Comparison of ENCODE assay signal across 18 cellular contexts in the genomic region with DNA sequence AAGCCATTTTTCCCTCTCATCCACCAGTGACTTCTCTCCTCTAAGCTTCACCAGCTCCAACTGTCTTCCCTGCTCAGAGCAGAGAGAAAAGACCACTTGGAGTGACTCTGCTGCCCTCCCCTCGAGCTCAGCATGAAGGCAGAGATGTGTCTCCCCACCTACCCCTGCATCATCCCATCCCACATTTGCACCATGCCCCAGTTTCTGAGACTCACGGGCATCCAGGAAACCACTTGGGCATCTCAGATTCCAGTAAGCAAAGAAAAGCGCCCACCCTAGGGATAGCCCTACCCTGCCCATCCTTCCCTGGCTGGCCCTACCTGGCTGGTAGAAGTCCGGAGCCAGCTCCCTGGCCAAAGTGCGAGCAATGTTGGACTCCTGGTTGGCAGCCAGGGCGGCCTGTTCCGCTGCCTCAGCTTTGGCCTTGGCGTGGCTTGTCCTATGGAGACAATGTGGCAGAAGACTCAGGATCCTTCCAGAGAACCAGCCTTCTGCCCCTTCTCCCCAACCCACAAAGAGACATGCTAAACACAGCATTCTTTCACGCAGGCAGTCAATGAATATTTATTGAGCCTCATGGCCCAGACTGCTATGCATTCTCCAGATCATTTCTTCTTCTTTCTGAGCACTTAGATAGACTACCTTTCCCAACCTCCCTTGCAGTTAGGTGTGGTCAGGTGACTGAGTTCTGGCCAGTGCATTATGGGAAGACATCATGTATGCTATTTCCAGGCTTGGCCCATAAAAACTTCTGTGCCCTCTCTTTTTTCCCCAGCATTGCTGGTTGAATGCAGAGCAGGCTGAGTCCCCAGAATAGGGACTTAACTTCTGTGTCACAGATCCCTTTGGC.
DNase-seq lines count a peak whose midpoint lies in the region; ATAC-seq, FAIRE-seq and TF ChIP-seq lines count a peak whose summit lies in the region.
"Had no signal": no experiment of that assay in that cellular context is flagged by ENCODE, and none has a peak within 500 bp of the region (broad histone marks: within the 10 kb centered on the region; RNA-seq: fewer than 3 reads in every experiment).

No MANE protein-coding gene starts in this region.

- H3K18ac ChIP-seq in neuronal stem cell (ENCODE audit: low read length) = no peak overlapping the region

- H3K4me1 Mint-ChIP-seq in endodermal cell = peaks cover 6% of the 10 kb centered on the region
- H3K4me1 Mint-ChIP-seq in activated naive CD8-positive, alpha-beta T cell treated with anti-CD3 and anti-CD28 coated beads, Interleukin-2, amount 50 U/mL, for 24 hours = peaks cover 6% of the 10 kb centered on the region

- FAIRE-seq in RCC 7860 (lab: Jason Lieb, UNC) = no peak
- FAIRE-seq: GM19239 had no signal

- H3K27ac ChIP-seq in BLaER1 treated with 17β-estradiol and CSF1 and Interleukin-3, amounts not matched to agents 10 nM and 100 nM = peak overlapping the region in 5 of 11 experiments; percentile 47 to 62 (median 52); a peak in 6 of 22 replicates
- H3K27ac ChIP-seq in endodermal cell (ENCODE audit: low read depth, low read length) (no peak overlapping the region), neuronal stem cell (replicated peaks; ENCODE audit: low read length) (no peak overlapping the region)
- H3K27ac ChIP-seq: C4-2B, SJCRH30 had no signal

- no peaks in the 10 kb centered on the region for H3K79me1 ChIP-seq in neuronal stem cell (ENCODE audit: low read depth, low read length)

- peaks cover 5 to 48% (median 34%) of the 10 kb centered on the region in 10 experiments; a peak in 18 of 20 replicates for H3K4me1 ChIP-seq in BLaER1 treated with 17β-estradiol and CSF1 and Interleukin-3, amounts not matched to agents 10 nM and 100 nM
- H3K4me1 ChIP-seq in endodermal cell (ENCODE audit: control insufficient read depth, insufficient read depth, low read length) (no peaks in the 10 kb centered on the region), neuronal stem cell (ENCODE audit: control insufficient read depth in 2 of 2, insufficient read depth in 1 of 2, low read depth in 1 of 2, low read length in 2 of 2) (peaks cover 0 to 1% of the 10 kb centered on the region in 2 donors)
- H3K4me1 ChIP-seq: HAP-1, SJCRH30 had no signal

- peaks cover 0 to 16% (median 0%) of the 10 kb centered on the region in 11 experiments; a peak in 2 of 22 replicates for H3K36me3 ChIP-seq in BLaER1 treated with 17β-estradiol and CSF1 and Interleukin-3, amounts not matched to agents 10 nM and 100 nM
- H3K36me3 ChIP-seq in endodermal cell (ENCODE audit: control insufficient read depth, insufficient read depth, low read length) = no peaks in the 10 kb centered on the region
- no peaks in the 10 kb centered on the region for H3K36me3 ChIP-seq in neuronal stem cell (replicated peaks in 1 of 2; ENCODE audit: control insufficient read depth in 2 of 2, insufficient read depth in 2 of 2, low read length in 2 of 2)
- H3K36me3 ChIP-seq: HAP-1, SJCRH30 had no signal

- TF ChIP-seq EP300 in Ishikawa (IDR thresholded peaks at IDR 0.05; ENCODE audit: borderline replicate concordance) = no peak

- DNase-seq in endodermal cell = peak; percentile 38
- DNase-seq in neuronal stem cell (ENCODE audit: low spot score) = no peak
- DNase-seq in activated CD4-positive, alpha-beta T cell treated with anti-CD3 and anti-CD28 coated beads for 4 hours = no peak
- DNase-seq in RCC 7860 (ENCODE audit: low spot score) = no peak
- no peak for DNase-seq in activated naive CD8-positive, alpha-beta T cell treated with anti-CD3 and anti-CD28 coated beads, Interleukin-2, amount 50 U/mL, for 24 hours
- DNase-seq: NCI-H1417 treated with DMSO at 0.1 percent for 48 hours, NCI-H1930, NCI-H2171, NCI-H748 treated with DMSO at 0.1 percent for 48 hours, OCI-M1, RPMI8226, SJCRH30 had no signal

- no peak overlapping the region for H3K4ac ChIP-seq in neuronal stem cell (ENCODE audit: low read length)

- no peak overlapping the region for H3K4me3 ChIP-seq in BLaER1 treated with 17β-estradiol and CSF1 and Interleukin-3, amounts not matched to agents 10 nM and 100 nM
- H3K4me3 ChIP-seq in endodermal cell (ENCODE audit: low read length) (no peak overlapping the region), neuronal stem cell (ENCODE audit: low read length in 2 of 2) (no peak overlapping the region)
- H3K4me3 ChIP-seq: HAP-1, SJCRH30 had no signal

- H3K27ac Mint-ChIP-seq in endodermal cell = no peak overlapping the region
- no peak overlapping the region for H3K27ac Mint-ChIP-seq in activated naive CD8-positive, alpha-beta T cell treated with anti-CD3 and anti-CD28 coated beads, Interleukin-2, amount 50 U/mL, for 24 hours

- peak overlapping the region in 8 of 11 experiments; percentile 30 to 81 (median 70); a peak in 13 of 22 replicates for H3K4me2 ChIP-seq in BLaER1 treated with 17β-estradiol and CSF1 and Interleukin-3, amounts not matched to agents 10 nM and 100 nM
- no peak overlapping the region for H3K4me2 ChIP-seq in neuronal stem cell (ENCODE audit: insufficient read depth, low read length, poor library complexity, severe bottlenecking)

- H2BK12ac ChIP-seq in neuronal stem cell (ENCODE audit: low read length) = no peak overlapping the region

- H4K8ac ChIP-seq in neuronal stem cell (ENCODE audit: low read depth, low read length) = no peak overlapping the region

- H3K4me3 Mint-ChIP-seq in endodermal cell = no peak overlapping the region
- no peak overlapping the region for H3K4me3 Mint-ChIP-seq in activated naive CD8-positive, alpha-beta T cell treated with anti-CD3 and anti-CD28 coated beads, Interleukin-2, amount 50 U/mL, for 24 hours

- H3K23ac ChIP-seq in neuronal stem cell (ENCODE audit: low read depth, low read length, poor library complexity) = no peak overlapping the region

- WGBS in endodermal cell (ENCODE audit: insufficient coverage in 1 of 2, insufficient read length in 1 of 2), 2 experiments = 94 to 97% methylated on average over 5 to 9 of the region's 9 CpGs
- no CpG with 5 or more reads among the region's 9 CpGs for WGBS in neuronal stem cell (ENCODE audit: extremely low coverage in 2 of 2, insufficient read length in 2 of 2, insufficient replicate concordance in 1 of 2), 2 donors

- H4K91ac ChIP-seq in neuronal stem cell (ENCODE audit: low read depth, low read length, poor library complexity) = no peak overlapping the region

- peaks cover 13% of the 10 kb centered on the region for H3K27me3 Mint-ChIP-seq in endodermal cell (ENCODE audit: insufficient read depth)
- peaks cover 34% of the 10 kb centered on the region for H3K27me3 Mint-ChIP-seq in activated naive CD8-positive, alpha-beta T cell treated with anti-CD3 and anti-CD28 coated beads, Interleukin-2, amount 50 U/mL, for 24 hours

- H3K36me3 Mint-ChIP-seq in endodermal cell (ENCODE audit: low read depth) = no peaks in the 10 kb centered on the region
- no peaks in the 10 kb centered on the region for H3K36me3 Mint-ChIP-seq in activated naive CD8-positive, alpha-beta T cell treated with anti-CD3 and anti-CD28 coated beads, Interleukin-2, amount 50 U/mL, for 24 hours (ENCODE audit: low read depth)

- no peak overlapping the region for H2BK120ac ChIP-seq in neuronal stem cell (ENCODE audit: low read depth, low read length)

- H4K20me1 ChIP-seq in BLaER1 treated with 17β-estradiol and CSF1 and Interleukin-3, amounts not matched to agents 10 nM and 100 nM = no peaks in the 10 kb centered on the region

- no peak overlapping the region for H3K9ac ChIP-seq in BLaER1 treated with 17β-estradiol and CSF1 and Interleukin-3, amounts not matched to agents 10 nM and 100 nM
- H3K9ac ChIP-seq in endodermal cell (ENCODE audit: extremely low read depth, low read length, poor library complexity, severe bottlenecking) = no peak overlapping the region
- no peak overlapping the region for H3K9ac ChIP-seq in neuronal stem cell (ENCODE audit: low read depth, low read length, poor library complexity)

- H3K27me3 ChIP-seq in BLaER1 treated with 17β-estradiol and CSF1 and Interleukin-3, amounts not matched to agents 10 nM and 100 nM = peaks cover 6 to 14% (median 10%) of the 10 kb centered on the region in 11 experiments; a peak in 19 of 22 replicates
- no peaks in the 10 kb centered on the region for H3K27me3 ChIP-seq in endodermal cell (ENCODE audit: control insufficient read depth, insufficient read depth, low read length, poor library complexity, severe bottlenecking)
- H3K27me3 ChIP-seq in neuronal stem cell (ENCODE audit: control insufficient read depth in 3 of 3, insufficient read depth in 3 of 3, low read depth in 1 of 3, low read length in 3 of 3) = peaks cover 0 to 17% (median 0%) of the 10 kb centered on the region in 3 experiments
- H3K27me3 ChIP-seq: SJCRH30 had no signal

- no peak for ATAC-seq in GM19467 (IDR thresholded peaks at IDR 0.05; ENCODE audit: unreplicated experiment)
- no peak for ATAC-seq in activated naive CD8-positive, alpha-beta T cell treated with anti-CD3 and anti-CD28 coated beads, Interleukin-2, amount 50 U/mL, for 24 hours

- no peak overlapping the region for H3K14ac ChIP-seq in neuronal stem cell (ENCODE audit: low read length)

- H3K9me3 Mint-ChIP-seq in endodermal cell = no peaks in the 10 kb centered on the region
- no peaks in the 10 kb centered on the region for H3K9me3 Mint-ChIP-seq in activated naive CD8-positive, alpha-beta T cell treated with anti-CD3 and anti-CD28 coated beads, Interleukin-2, amount 50 U/mL, for 24 hours

- no peak overlapping the region for H2AK5ac ChIP-seq in neuronal stem cell (ENCODE audit: low read depth, low read length)

- H2BK15ac ChIP-seq in neuronal stem cell (ENCODE audit: low read length) = no peak overlapping the region

- no peaks in the 10 kb centered on the region for H3K9me3 ChIP-seq in BLaER1 treated with 17β-estradiol and CSF1 and Interleukin-3, amounts not matched to agents 10 nM and 100 nM (replicated peaks in 1 of 11)
- H3K9me3 ChIP-seq in endodermal cell (ENCODE audit: control insufficient read depth, low read length) = no peaks in the 10 kb centered on the region
- H3K9me3 ChIP-seq in neuronal stem cell (replicated peaks in 1 of 2; ENCODE audit: control insufficient read depth in 2 of 2, insufficient read depth in 1 of 2, low read depth in 1 of 2, low read length in 2 of 2) = no peaks in the 10 kb centered on the region
- H3K9me3 ChIP-seq: HAP-1, SJCRH30 had no signal

- no peak overlapping the region for H2BK5ac ChIP-seq in neuronal stem cell (ENCODE audit: low read length)

- no peak for TF ChIP-seq RAD21 in Ishikawa (IDR thresholded peaks at IDR 0.05; ENCODE audit: low read depth)

- TF ChIP-seq CTCF in endodermal cell (conservative IDR thresholded peaks at IDR 0.05) = no peak

- H2AFZ ChIP-seq in neuronal stem cell (ENCODE audit: low read length) = peak overlapping the region; percentile 30

TF ChIP-seq in Ishikawa, 13 proteins besides CTCF, POLR2A, EP300 and RAD21 (continues in another document):
- TF ChIP-seq, protein P1, sequence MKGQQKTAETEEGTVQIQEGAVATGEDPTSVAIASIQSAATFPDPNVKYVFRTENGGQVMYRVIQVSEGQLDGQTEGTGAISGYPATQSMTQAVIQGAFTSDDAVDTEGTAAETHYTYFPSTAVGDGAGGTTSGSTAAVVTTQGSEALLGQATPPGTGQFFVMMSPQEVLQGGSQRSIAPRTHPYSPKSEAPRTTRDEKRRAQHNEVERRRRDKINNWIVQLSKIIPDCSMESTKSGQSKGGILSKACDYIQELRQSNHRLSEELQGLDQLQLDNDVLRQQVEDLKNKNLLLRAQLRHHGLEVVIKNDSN (IDR thresholded peaks at IDR 0.05) = peak; percentile 94
- TF ChIP-seq CREB1 (IDR thresholded peaks at IDR 0.05; ENCODE audit: low read depth) = no peak
- TF ChIP-seq NFIC (IDR thresholded peaks at IDR 0.05) = no peak
